ENCODE assay signal across 1 cellular context in the genomic region with DNA sequence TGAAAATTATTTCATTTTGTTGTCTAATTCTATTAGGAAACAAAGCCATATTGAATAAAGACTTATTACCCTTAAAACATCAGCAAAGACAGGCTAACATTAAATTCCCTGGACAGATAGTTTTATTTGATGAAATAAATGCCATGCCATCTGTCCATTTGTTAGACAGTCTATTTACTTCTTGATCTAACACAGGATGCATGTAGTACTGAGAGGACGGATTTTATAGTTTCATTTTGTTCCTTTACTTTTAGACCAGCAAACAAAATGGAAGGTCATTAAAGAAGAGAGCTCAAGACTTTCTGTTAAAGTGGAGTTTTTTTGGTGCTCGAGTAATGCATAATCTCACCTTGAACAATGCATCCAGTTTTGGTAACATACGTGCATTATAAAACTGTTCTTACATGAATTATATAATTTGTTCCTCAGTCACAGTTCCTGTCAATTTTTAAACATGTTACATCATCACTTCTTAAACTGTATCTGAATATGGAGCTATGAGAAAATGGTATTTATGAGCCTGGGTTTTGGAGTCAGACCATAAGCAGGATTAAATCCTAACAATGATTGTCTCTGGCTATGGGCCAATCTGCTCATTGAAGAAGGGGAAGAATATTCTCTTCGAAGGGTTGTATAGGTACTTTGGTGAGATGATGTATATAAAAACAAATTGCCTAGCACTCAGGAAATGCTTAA.
A peak's percentile ranks its signal among the peaks of the same experiment; 100 is the strongest.
TF ChIP-seq lines count a peak whose summit lies in the region.

No MANE protein-coding gene starts in this region.

TF ChIP-seq in K562, 482 proteins besides CTCF, POLR2A, EP300 and RAD21:
- TF ChIP-seq, protein P1, sequence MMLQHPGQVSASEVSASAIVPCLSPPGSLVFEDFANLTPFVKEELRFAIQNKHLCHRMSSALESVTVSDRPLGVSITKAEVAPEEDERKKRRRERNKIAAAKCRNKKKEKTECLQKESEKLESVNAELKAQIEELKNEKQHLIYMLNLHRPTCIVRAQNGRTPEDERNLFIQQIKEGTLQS (IDR thresholded peaks at IDR 0.05), result peak; percentile 54
- TF ChIP-seq, protein P1 (CRISPR knock-in tag; conservative IDR thresholded peaks at IDR 0.05), result no peak
- TF ChIP-seq NFE2L1 (tag; IDR thresholded peaks at IDR 0.05; ENCODE audit: borderline replicate concordance, low read depth), result no peak
